Comparison of ENCODE assay signal across 21 cellular contexts in the genomic region with DNA sequence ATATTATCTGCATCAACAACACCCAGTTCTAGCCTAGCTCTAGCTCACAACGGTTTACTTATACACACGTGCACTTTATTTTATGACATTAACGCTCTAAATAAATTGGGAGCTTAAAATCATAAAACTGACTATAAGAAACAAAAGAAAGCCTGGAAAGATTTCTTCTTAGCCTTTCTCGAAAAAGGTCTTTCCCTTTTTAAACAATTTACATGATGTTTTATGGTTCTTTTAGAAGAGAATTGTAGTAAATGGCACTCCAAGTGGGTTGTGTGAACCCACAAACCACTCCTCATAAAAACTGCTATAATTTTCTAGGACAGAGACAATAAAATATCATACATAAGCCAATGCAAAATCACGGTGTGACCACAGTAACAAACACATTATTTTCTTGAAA. TPM values are rescaled to one million over a fixed set of nuclear protein-coding genes. Genes with fewer than 3 reads are reported as not detected.
DNase-seq lines count a peak whose midpoint lies in the region; ATAC-seq and TF ChIP-seq lines count a peak whose summit lies in the region.
"Had no signal": no experiment of that assay in that cellular context is flagged by ENCODE, and none has a peak within 500 bp of the region (broad histone marks: within the 10 kb centered on the region; RNA-seq: fewer than 3 reads in every experiment).

No MANE protein-coding gene starts in this region.

- no peak overlapping the region for H3K4ac ChIP-seq in mesenchymal stem cell (ENCODE audit: low read depth in 1 of 2, low read length in 2 of 2)

- H3K9ac ChIP-seq in mesenchymal stem cell (ENCODE audit: low read length) (peak overlapping the region; percentile 70), smooth muscle cell (ENCODE audit: low read depth) (no peak overlapping the region)
- H3K9ac ChIP-seq: BLaER1 had no signal

- TF ChIP-seq POLR2A in uterus (IDR thresholded peaks at IDR 0.05): no peak

- H3K27me3 ChIP-seq in mesenchymal stem cell (ENCODE audit: control insufficient read depth in 1 of 2, insufficient read depth in 1 of 2, low read length in 2 of 2) (no peaks in the 10 kb centered on the region), uterus (no peaks in the 10 kb centered on the region), smooth muscle cell (ENCODE audit: low read depth) (no peaks in the 10 kb centered on the region)
- H3K27me3 ChIP-seq: BE2C, BLaER1 had no signal

- H4K20me1 ChIP-seq in smooth muscle cell (ENCODE audit: low read depth): peaks cover 93% of the 10 kb centered on the region

- H3K4me3 Mint-ChIP-seq in central memory CD8-positive, alpha-beta T cell: no peak overlapping the region
- H3K4me3 Mint-ChIP-seq in stimulated activated memory B cell treated with anti-CD40 and anti-IgM and Interleukin-4, amounts not matched to agents 10 μg/mL and 1 μg/mL and 100 μg/mL, for 72 hours: no peak overlapping the region
- H3K4me3 Mint-ChIP-seq: CD14-positive monocyte; CD4-positive, CD25-positive, alpha-beta regulatory T cell; CD8-positive, alpha-beta memory T cell had no signal

- no peak overlapping the region for H2AK5ac ChIP-seq in mesenchymal stem cell (ENCODE audit: low read length, severe bottlenecking)

- TF ChIP-seq CTCF in uterus (IDR thresholded peaks at IDR 0.05): no peak
- TF ChIP-seq CTCF in smooth muscle cell (IDR thresholded peaks at IDR 0.05; ENCODE audit: borderline replicate concordance, insufficient read depth, poor library complexity, severe bottlenecking): no peak

- H3K4me2 ChIP-seq in mesenchymal stem cell (ENCODE audit: low read length, poor library complexity, severe bottlenecking) (no peak overlapping the region), smooth muscle cell (no peak overlapping the region)
- H3K4me2 ChIP-seq: BLaER1 had no signal

- H3K36me3 Mint-ChIP-seq in central memory CD8-positive, alpha-beta T cell (ENCODE audit: insufficient read depth): peaks cover 2% of the 10 kb centered on the region
- H3K36me3 Mint-ChIP-seq in stimulated activated memory B cell treated with anti-CD40 and anti-IgM and Interleukin-4, amounts not matched to agents 10 μg/mL and 1 μg/mL and 100 μg/mL, for 72 hours: peaks cover 13% of the 10 kb centered on the region
- H3K36me3 Mint-ChIP-seq: CD4-positive, alpha-beta memory T cell had no signal

- H3K9me3 ChIP-seq in mesenchymal stem cell (ENCODE audit: control insufficient read depth, low read length) (no peaks in the 10 kb centered on the region), uterus (no peaks in the 10 kb centered on the region), smooth muscle cell (replicated peaks; ENCODE audit: low read depth) (no peaks in the 10 kb centered on the region)
- H3K9me3 ChIP-seq: BE2C, BLaER1 had no signal

- intact Hi-C loops in uterus (cut with DNase I; ENCODE audit: low total_unique reads): no loop called here

- H2AFZ ChIP-seq in mesenchymal stem cell (ENCODE audit: low read depth, low read length): no peak overlapping the region
- no peak overlapping the region for H2AFZ ChIP-seq in smooth muscle cell (ENCODE audit: low read depth)

- H3K27ac ChIP-seq in mesenchymal stem cell (ENCODE audit: low read length, poor library complexity, severe bottlenecking) (no peak overlapping the region), uterus (peak overlapping the region; percentile 47 to 76), smooth muscle cell (ENCODE audit: low read depth) (no peak overlapping the region)
- H3K27ac ChIP-seq: BLaER1 had no signal

- H3K9me3 Mint-ChIP-seq in central memory CD8-positive, alpha-beta T cell: no peaks in the 10 kb centered on the region
- H3K9me3 Mint-ChIP-seq in stimulated activated memory B cell treated with anti-CD40 and anti-IgM and Interleukin-4, amounts not matched to agents 10 μg/mL and 1 μg/mL and 100 μg/mL, for 72 hours: no peaks in the 10 kb centered on the region
- H3K9me3 Mint-ChIP-seq: CD14-positive monocyte; CD4-positive, alpha-beta memory T cell; CD4-positive, CD25-positive, alpha-beta regulatory T cell; CD8-positive, alpha-beta memory T cell had no signal

- no peak overlapping the region for H2BK12ac ChIP-seq in mesenchymal stem cell (ENCODE audit: low read length in 2 of 2)

- 85% methylated on average over 3 of the region's 5 CpGs for WGBS in mesenchymal stem cell
- 90% methylated on average over 5 of the region's 5 CpGs for WGBS in smooth muscle cell (ENCODE audit: low lambda C conversion rate)

- no peak for DNase-seq in central memory CD8-positive, alpha-beta T cell (ENCODE audit: low spot score in 2 of 2)
- DNase-seq in mesenchymal stem cell: no peak
- DNase-seq in uterus: no peak
- DNase-seq in globus pallidus (ENCODE audit: low spot score): no peak
- no peak for DNase-seq in smooth muscle cell (lab: John Stamatoyannopoulos, UW; ENCODE audit: unreplicated experiment)
- DNase-seq: 8988T; BE2C; C1 segment of cervical spinal cord; CD4-positive, alpha-beta memory T cell; CD4-positive, CD25-positive, alpha-beta regulatory T cell; CD8-positive, alpha-beta memory T cell; DMS 273 treated with DMSO at 0.1 percent for 48 hours; DMS153; DMS79; DND-41; GDM1 had no signal

- H2BK5ac ChIP-seq in mesenchymal stem cell (ENCODE audit: low read depth, low read length, poor library complexity, severe bottlenecking): no peak overlapping the region

- H3K79me2 ChIP-seq in smooth muscle cell (ENCODE audit: low read depth): peaks cover 62% of the 10 kb centered on the region

- no peak overlapping the region for H3K18ac ChIP-seq in mesenchymal stem cell (ENCODE audit: low read depth in 1 of 2, low read length in 2 of 2)

- H3K27ac Mint-ChIP-seq in central memory CD8-positive, alpha-beta T cell (ENCODE audit: low read depth): peak overlapping the region; percentile 25
- no peak overlapping the region for H3K27ac Mint-ChIP-seq in stimulated activated memory B cell treated with anti-CD40 and anti-IgM and Interleukin-4, amounts not matched to agents 10 μg/mL and 1 μg/mL and 100 μg/mL, for 72 hours
- H3K27ac Mint-ChIP-seq: CD14-positive monocyte; CD4-positive, alpha-beta memory T cell; CD4-positive, CD25-positive, alpha-beta regulatory T cell; CD8-positive, alpha-beta memory T cell had no signal

- H2BK15ac ChIP-seq in mesenchymal stem cell (ENCODE audit: low read depth, poor library complexity, severe bottlenecking): no peak overlapping the region

- peaks cover 11% of the 10 kb centered on the region for H3K79me1 ChIP-seq in mesenchymal stem cell (replicated peaks; ENCODE audit: low read length, poor library complexity, severe bottlenecking)

- H3K4me3 ChIP-seq in mesenchymal stem cell (ENCODE audit: insufficient read depth in 1 of 2, low read depth in 1 of 2, low read length in 2 of 2): no peak overlapping the region
- H3K4me3 ChIP-seq in uterus: no peak overlapping the region
- H3K4me3 ChIP-seq in smooth muscle cell: no peak overlapping the region
- H3K4me3 ChIP-seq: BLaER1, GM12878 had no signal

- no peak overlapping the region for H2BK120ac ChIP-seq in mesenchymal stem cell (ENCODE audit: low read depth, low read length)

- no peak for ATAC-seq in central memory CD8-positive, alpha-beta T cell (replicated peaks; ENCODE audit: extremely low read depth, poor library complexity, severe bottlenecking)
- no peak for ATAC-seq in HG03342 (IDR thresholded peaks at IDR 0.05; ENCODE audit: unreplicated experiment)
- ATAC-seq in stimulated activated memory B cell treated with anti-CD40 and anti-IgM and Interleukin-4, amounts not matched to agents 10 μg/mL and 1 μg/mL and 100 μg/mL, for 72 hours: no peak
- ATAC-seq: GM12878 had no signal

- peaks cover 18% of the 10 kb centered on the region for H3K4me1 Mint-ChIP-seq in central memory CD8-positive, alpha-beta T cell
- H3K4me1 Mint-ChIP-seq in stimulated activated memory B cell treated with anti-CD40 and anti-IgM and Interleukin-4, amounts not matched to agents 10 μg/mL and 1 μg/mL and 100 μg/mL, for 72 hours: peaks cover 22% of the 10 kb centered on the region

- H3K14ac ChIP-seq in mesenchymal stem cell (ENCODE audit: low read length in 2 of 2): no peak overlapping the region

- no peaks in the 10 kb centered on the region for H3F3A ChIP-seq in smooth muscle cell (ENCODE audit: low read depth)

- no peak overlapping the region for H3K23ac ChIP-seq in mesenchymal stem cell (ENCODE audit: low read length in 2 of 2)

- H3K27me3 Mint-ChIP-seq in central memory CD8-positive, alpha-beta T cell: no peaks in the 10 kb centered on the region
- no peaks in the 10 kb centered on the region for H3K27me3 Mint-ChIP-seq in stimulated activated memory B cell treated with anti-CD40 and anti-IgM and Interleukin-4, amounts not matched to agents 10 μg/mL and 1 μg/mL and 100 μg/mL, for 72 hours
- H3K27me3 Mint-ChIP-seq: CD4-positive, alpha-beta memory T cell; CD4-positive, CD25-positive, alpha-beta regulatory T cell; CD8-positive, alpha-beta memory T cell had no signal

- no peak overlapping the region for H4K8ac ChIP-seq in mesenchymal stem cell (ENCODE audit: low read length)

- no peaks in the 10 kb centered on the region for H3K4me1 ChIP-seq in mesenchymal stem cell (ENCODE audit: control insufficient read depth, insufficient read depth, low read depth, low read length)
- H3K4me1 ChIP-seq in uterus: no peaks in the 10 kb centered on the region
- peaks cover 19% of the 10 kb centered on the region for H3K4me1 ChIP-seq in smooth muscle cell (ENCODE audit: low read depth)

- no peak overlapping the region for H4K91ac ChIP-seq in mesenchymal stem cell (ENCODE audit: low read length)

- H3K36me3 ChIP-seq in mesenchymal stem cell (ENCODE audit: control insufficient read depth in 1 of 2, insufficient read depth in 2 of 2, low read depth in 1 of 2, low read length in 2 of 2) (no peaks in the 10 kb centered on the region), uterus (no peaks in the 10 kb centered on the region), smooth muscle cell (ENCODE audit: low read depth) (no peaks in the 10 kb centered on the region)
- H3K36me3 ChIP-seq: BE2C had no signal

RNA-seq across cellular contexts. Expression of a gene that starts 23.1 kb away (rescaled TPM):
- polyA plus RNA-seq in mesenchymal stem cell (2013, experiment 1 of 2): 28.2 TPM
- 27.9 TPM for polyA plus RNA-seq in mesenchymal stem cell (2013, experiment 2 of 2)
- total RNA-seq in uterus: 10 to 100 TPM in 3 of 4 donors, 1 to 10 TPM in 1; 6.4 to 62.5 (median 28.9) TPM
- 17.7 and 26.0 TPM in 2 replicates for total RNA-seq in smooth muscle cell
- 23.3 and 26.6 TPM in 2 replicates for polyA plus RNA-seq in smooth muscle cell

Comparison
In these comparisons a context has a peak if more than half of its experiments do, and no peak if none do; other contexts are left out.
1. H3K27ac ChIP-seq: peak in uterus (2 of 2); none in mesenchymal stem cell (single experiment) and smooth muscle cell (single experiment).